ENCODE assay signal across 8 cellular contexts in genomic region chr5:61624966-61625681, GRCh38.
DNase-seq lines count a peak whose midpoint lies in the region; ATAC-seq and TF ChIP-seq lines count a peak whose summit lies in the region.

No MANE protein-coding gene starts in this region.

- H3K27me3 ChIP-seq in CD4-positive, alpha-beta memory T cell (ENCODE audit: insufficient read depth, low read length), result peaks cover 6% of the 10 kb centered on the region
- no peaks in the 10 kb centered on the region for H3K27me3 ChIP-seq in Peyer's patch
- H3K27me3 ChIP-seq in gastroesophageal sphincter, result no peaks in the 10 kb centered on the region

- H3K27ac Mint-ChIP-seq in CD4-positive, alpha-beta memory T cell, result no peak overlapping the region
- H3K27ac Mint-ChIP-seq in progenitor cell of endocrine pancreas, result peak overlapping the region; percentile 82

- no peak for ATAC-seq in gastroesophageal sphincter
- no peak for ATAC-seq in HG02852 (IDR thresholded peaks at IDR 0.05; ENCODE audit: unreplicated experiment)

- no peak for DNase-seq in CD4-positive, alpha-beta memory T cell
- DNase-seq in Peyer's patch (no peak), progenitor cell of endocrine pancreas (ENCODE audit: low spot score, unreplicated experiment) (no peak), kidney tubule cell (ENCODE audit: low spot score) (no peak), KG1 (lab: John Stamatoyannopoulos, UW) (no peak), HuH-7 (ENCODE audit: low spot score) (no peak)

- no peaks in the 10 kb centered on the region for H3K9me3 ChIP-seq in CD4-positive, alpha-beta memory T cell (ENCODE audit: control insufficient read depth in 1 of 2, low read length in 2 of 2)
- H3K9me3 ChIP-seq in Peyer's patch (no peaks in the 10 kb centered on the region), gastroesophageal sphincter (no peaks in the 10 kb centered on the region)

- POLR2A ChIA-PET in CD4-positive, alpha-beta memory T cell (lab: Charles Lee; ENCODE audit: partially characterized antibody), result no interaction called here

- H3K27me3 Mint-ChIP-seq in CD4-positive, alpha-beta memory T cell, result peaks cover 19 to 34% of the 10 kb centered on the region in 2 donors
- no peaks in the 10 kb centered on the region for H3K27me3 Mint-ChIP-seq in progenitor cell of endocrine pancreas

- intact Hi-C loops in CD4-positive, alpha-beta memory T cell (cut with micrococcal nuclease), result no loop called here

- no peak for TF ChIP-seq CTCF in Peyer's patch (IDR thresholded peaks at IDR 0.05)
- TF ChIP-seq CTCF in gastroesophageal sphincter (IDR thresholded peaks at IDR 0.05), result no peak
- no peak for TF ChIP-seq CTCF in progenitor cell of endocrine pancreas (IDR thresholded peaks at IDR 0.05; ENCODE audit: unreplicated experiment)

- peak overlapping the region; percentile 13 to 72 (median 48) for H3K4me3 Mint-ChIP-seq in CD4-positive, alpha-beta memory T cell
- peak overlapping the region; percentile 76 for H3K4me3 Mint-ChIP-seq in progenitor cell of endocrine pancreas (ENCODE audit: low read depth)

- no peak overlapping the region for H3K27ac ChIP-seq in CD4-positive, alpha-beta memory T cell (ENCODE audit: low read depth, low read length)
- H3K27ac ChIP-seq in Peyer's patch, result peak overlapping the region in 2 of 4 donors; percentile 53 to 77
- peak overlapping the region in 3 of 4 donors; percentile 89 to 94 (median 91) for H3K27ac ChIP-seq in gastroesophageal sphincter

- H3K4me1 ChIP-seq in CD4-positive, alpha-beta memory T cell (ENCODE audit: insufficient read depth, low read length), result peaks cover 9% of the 10 kb centered on the region
- H3K4me1 ChIP-seq in Peyer's patch, result peaks cover 0 to 11% (median 5%) of the 10 kb centered on the region in 4 donors
- peaks cover 0 to 53% (median 7%) of the 10 kb centered on the region in 3 donors for H3K4me1 ChIP-seq in gastroesophageal sphincter

- H3K9me3 Mint-ChIP-seq in CD4-positive, alpha-beta memory T cell, result peaks cover 0 to 8% (median 0%) of the 10 kb centered on the region in 8 donors
- no peaks in the 10 kb centered on the region for H3K9me3 Mint-ChIP-seq in progenitor cell of endocrine pancreas (ENCODE audit: low read depth)

- peaks cover 0 to 11% (median 2%) of the 10 kb centered on the region in 4 donors for H3K4me1 Mint-ChIP-seq in CD4-positive, alpha-beta memory T cell
- peaks cover 4% of the 10 kb centered on the region for H3K4me1 Mint-ChIP-seq in progenitor cell of endocrine pancreas (ENCODE audit: low read depth)

- WGBS in gastroesophageal sphincter (ENCODE audit: low coverage in 1 of 2), 2 donors, result 29 to 47% methylated on average over 9 to 17 of the region's 17 CpGs

- CTCF ChIA-PET in CD4-positive, alpha-beta memory T cell (lab: Charles Lee; ENCODE audit: partially characterized antibody), result interaction anchor here (1.6 kb wide), 1 partner anchor 12 kb away, joined by 4 read pairs; no protein-coding TSS in a partner anchor

- no peak overlapping the region for H3K4me3 ChIP-seq in CD4-positive, alpha-beta memory T cell (ENCODE audit: low read length in 2 of 2)
- H3K4me3 ChIP-seq in Peyer's patch (peak overlapping the region; percentile 45 to 67 (median 52)), gastroesophageal sphincter (peak overlapping the region; percentile 58 to 79)

- TF ChIP-seq EP300 in gastroesophageal sphincter (IDR thresholded peaks at IDR 0.05), result no peak

- H3K36me3 Mint-ChIP-seq in CD4-positive, alpha-beta memory T cell, result no peaks in the 10 kb centered on the region
- no peaks in the 10 kb centered on the region for H3K36me3 Mint-ChIP-seq in progenitor cell of endocrine pancreas (ENCODE audit: insufficient read depth)

- H3K36me3 ChIP-seq in CD4-positive, alpha-beta memory T cell (ENCODE audit: insufficient read depth, low read length), result no peaks in the 10 kb centered on the region
- H3K36me3 ChIP-seq in Peyer's patch (no peaks in the 10 kb centered on the region), gastroesophageal sphincter (no peaks in the 10 kb centered on the region)

- no peak for TF ChIP-seq POLR2A in Peyer's patch (IDR thresholded peaks at IDR 0.05)
- no peak for TF ChIP-seq POLR2A in gastroesophageal sphincter (IDR thresholded peaks at IDR 0.05)

Comparison
In these comparisons a context has a peak if more than half of its experiments do, and no peak if none do; other contexts are left out.
1. H3K4me3 ChIP-seq: peak in Peyer's patch (4 of 4) and gastroesophageal sphincter (2 of 2); none in CD4-positive, alpha-beta memory T cell (0 of 2).